In genomic region chr1:174273766-174274165, GRCh38 we compare ENCODE assay signal across 24 cellular contexts.
DNase-seq lines count a peak whose midpoint lies in the region; ATAC-seq, FAIRE-seq and TF ChIP-seq lines count a peak whose summit lies in the region.
"Had no signal": no experiment of that assay in that cellular context is flagged by ENCODE, and none has a peak within 500 bp of the region (broad histone marks: within the 10 kb centered on the region; RNA-seq: fewer than 3 reads in every experiment).

No MANE protein-coding gene starts in this region.

- FAIRE-seq in GM12891 (lab: Jason Lieb, UNC), result peak; percentile 26
- FAIRE-seq: GM18507, H1 had no signal

- peaks cover 50% of the 10 kb centered on the region for H3K4me1 ChIP-seq in BLaER1
- H3K4me1 ChIP-seq: A549, Caco-2 had no signal

- H3K9ac ChIP-seq in BLaER1 (no peak overlapping the region), SU-DHL-6 (ENCODE audit: low read length) (peak overlapping the region; percentile 45)
- H3K9ac ChIP-seq: GM23248 had no signal

- peaks cover 4% of the 10 kb centered on the region; the same call in 1 of the 2 replicates for H3K36me3 ChIP-seq in BLaER1
- H3K36me3 ChIP-seq in SU-DHL-6 (ENCODE audit: low read length), result peaks cover 1% of the 10 kb centered on the region

- peak overlapping the region; percentile 17; the same call in 1 of the 2 replicates for H3K4me2 ChIP-seq in BLaER1
- peak overlapping the region; percentile 100 for H3K4me2 ChIP-seq in SU-DHL-6 (ENCODE audit: low read depth, low read length, poor library complexity, severe bottlenecking)
- H3K4me2 ChIP-seq: A549 had no signal

- H3K4me3 ChIP-seq in BLaER1, result no peak overlapping the region
- peak overlapping the region; percentile 48 for H3K4me3 ChIP-seq in SU-DHL-6 (ENCODE audit: insufficient read depth, low read length, poor library complexity, severe bottlenecking)
- H3K4me3 ChIP-seq: A549, GM23248 had no signal

- H3K27me3 ChIP-seq in BLaER1, result no peaks in the 10 kb centered on the region
- no peaks in the 10 kb centered on the region for H3K27me3 ChIP-seq in SU-DHL-6 (ENCODE audit: low read length)

- H3F3A ChIP-seq in SU-DHL-6 (ENCODE audit: insufficient read depth), result peaks cover 76% of the 10 kb centered on the region

- H3K27ac ChIP-seq in BLaER1, result no peak overlapping the region
- peak overlapping the region; percentile 99 for H3K27ac ChIP-seq in SU-DHL-6 (ENCODE audit: low read depth, low read length)
- H3K27ac ChIP-seq: A549, C4-2B, GM23248 had no signal

- DNase-seq in GM12891 (ENCODE audit: insufficient read length, low spot score) (no peak), NAMALWA (ENCODE audit: low spot score) (peak; percentile 56), SIG-M5 treated with dmso at 0.1 percent for 504 hours (lab: John Stamatoyannopoulos, UW; ENCODE audit: unreplicated experiment) (no peak), left colon (no peak)
- DNase-seq: 8988T; ACHN; AML-193; Caco-2; CD4-positive, CD25-positive, alpha-beta regulatory T cell; CD8-positive, alpha-beta T cell; DMS 273 treated with DMSO at 0.1 percent for 48 hours; DMS79; GF-D8; GM23248; H7; HCEC 1CT had no signal

- H3K9me3 ChIP-seq in BLaER1 (peaks cover 4% of the 10 kb centered on the region; the same call in 1 of the 2 replicates), SU-DHL-6 (ENCODE audit: insufficient read depth, low read length) (no peaks in the 10 kb centered on the region)
- H3K9me3 ChIP-seq: A549, Caco-2 had no signal

- TF ChIP-seq CTCF in SU-DHL-6 (IDR thresholded peaks at IDR 0.05; ENCODE audit: insufficient read depth, low read length, poor library complexity, severe bottlenecking), result no peak

- H3K9me2 ChIP-seq in SU-DHL-6 (replicated peaks; ENCODE audit: insufficient read depth, low read length), result no peaks in the 10 kb centered on the region

- H4K20me1 ChIP-seq in BLaER1 (no peaks in the 10 kb centered on the region), SU-DHL-6 (ENCODE audit: low read depth, low read length) (no peaks in the 10 kb centered on the region)

- peaks cover 11% of the 10 kb centered on the region; the same call in 1 of the 2 replicates for H3K79me2 ChIP-seq in SU-DHL-6 (ENCODE audit: insufficient read depth, low read length)

- H2AFZ ChIP-seq in SU-DHL-6 (ENCODE audit: low read depth, low read length, severe bottlenecking), result no peak overlapping the region
- H2AFZ ChIP-seq: GM23248 had no signal

- no peak for TF ChIP-seq POLR2A in GM12891 (IDR thresholded peaks at IDR 0.05; ENCODE audit: low read depth, low read length)

- intact Hi-C loops in left colon (cut with DNase I, micrococcal nuclease), result no loop called here

- ATAC-seq in left colon, result no peak
- no peak for ATAC-seq in GM18873 (IDR thresholded peaks at IDR 0.05; ENCODE audit: low FRiP score, unreplicated experiment)
- no peak for ATAC-seq in GM18502 (IDR thresholded peaks at IDR 0.05; ENCODE audit: poor library complexity, unreplicated experiment)
- ATAC-seq: A549; CD8-positive, alpha-beta T cell had no signal

TF ChIP-seq in GM12891, 5 proteins besides CTCF, POLR2A, EP300 and RAD21:
- no peak for TF ChIP-seq SPI1 (IDR thresholded peaks at IDR 0.05; ENCODE audit: low read depth, low read length)
